1 cellular context compared by ENCODE assay signal in the genomic region with DNA sequence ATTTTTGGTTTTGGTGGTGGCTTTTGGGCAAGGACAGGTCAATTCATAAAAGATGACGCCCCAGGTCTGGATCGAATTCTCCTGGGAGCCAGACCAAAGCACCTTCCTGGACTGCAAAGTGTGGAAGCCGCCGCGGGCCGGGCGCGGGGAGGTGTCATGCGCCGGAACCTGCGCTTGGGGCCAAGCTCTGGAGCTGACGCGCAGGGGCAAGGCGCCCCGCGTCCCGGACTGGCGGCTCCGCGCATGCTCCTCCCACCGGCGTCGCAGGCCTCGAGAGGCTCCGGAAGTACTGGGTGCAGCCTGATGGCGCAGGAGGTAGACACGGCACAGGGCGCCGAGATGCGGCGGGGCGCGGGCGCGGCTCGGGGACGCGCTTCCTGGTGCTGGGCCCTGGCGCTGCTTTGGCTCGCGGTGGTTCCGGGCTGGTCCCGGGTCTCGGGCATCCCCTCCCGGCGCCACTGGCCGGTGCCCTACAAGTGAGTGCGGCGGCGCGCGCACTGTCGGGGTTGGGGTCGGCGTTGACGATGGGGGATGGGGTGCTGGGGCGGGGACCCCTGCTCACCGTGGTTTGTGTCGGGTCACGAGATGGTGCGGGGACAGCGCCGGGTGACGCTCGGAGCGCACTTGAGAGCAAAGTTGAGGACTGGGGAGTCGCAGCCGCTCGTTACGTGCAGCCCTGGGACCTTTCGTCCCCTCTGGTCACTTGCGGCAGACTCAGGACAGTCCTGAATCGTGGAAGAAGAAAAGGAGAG.
TF ChIP-seq lines count a peak whose summit lies in the region.

A gene (plus strand): TSS at position 286 of the 752 bp plus-strand sequence. CDS start 18 bp downstream, at position 304.

TF ChIP-seq in HepG2, 621 proteins besides CTCF, POLR2A, EP300 and RAD21 (continued from another document and continues in another):
- no peak; the same call in 1 of the 2 replicates for TF ChIP-seq GPN1 (CRISPR knock-in tag; IDR thresholded peaks at IDR 0.05; ENCODE audit: borderline replicate concordance)
- peak; percentile 92 for TF ChIP-seq ZFX (CRISPR knock-in tag; IDR thresholded peaks at IDR 0.05; ENCODE audit: low read depth)
- TF ChIP-seq ZMAT3 (CRISPR knock-in tag; conservative IDR thresholded peaks at IDR 0.05) = peak; percentile 75; the same call in 1 of the 2 replicates
- no peak for TF ChIP-seq NPAS2 (CRISPR knock-in tag; IDR thresholded peaks at IDR 0.05; ENCODE audit: borderline replicate concordance)
- TF ChIP-seq ZBTB21 (CRISPR knock-in tag; IDR thresholded peaks at IDR 0.05) = no peak
- TF ChIP-seq ZNF160 (CRISPR knock-in tag; IDR thresholded peaks at IDR 0.05) = peak; percentile 76; the same call in 1 of the 2 replicates
- TF ChIP-seq RFX5 (IDR thresholded peaks at IDR 0.05; ENCODE audit: low read depth, low read length) = no peak
- TF ChIP-seq, protein P1, sequence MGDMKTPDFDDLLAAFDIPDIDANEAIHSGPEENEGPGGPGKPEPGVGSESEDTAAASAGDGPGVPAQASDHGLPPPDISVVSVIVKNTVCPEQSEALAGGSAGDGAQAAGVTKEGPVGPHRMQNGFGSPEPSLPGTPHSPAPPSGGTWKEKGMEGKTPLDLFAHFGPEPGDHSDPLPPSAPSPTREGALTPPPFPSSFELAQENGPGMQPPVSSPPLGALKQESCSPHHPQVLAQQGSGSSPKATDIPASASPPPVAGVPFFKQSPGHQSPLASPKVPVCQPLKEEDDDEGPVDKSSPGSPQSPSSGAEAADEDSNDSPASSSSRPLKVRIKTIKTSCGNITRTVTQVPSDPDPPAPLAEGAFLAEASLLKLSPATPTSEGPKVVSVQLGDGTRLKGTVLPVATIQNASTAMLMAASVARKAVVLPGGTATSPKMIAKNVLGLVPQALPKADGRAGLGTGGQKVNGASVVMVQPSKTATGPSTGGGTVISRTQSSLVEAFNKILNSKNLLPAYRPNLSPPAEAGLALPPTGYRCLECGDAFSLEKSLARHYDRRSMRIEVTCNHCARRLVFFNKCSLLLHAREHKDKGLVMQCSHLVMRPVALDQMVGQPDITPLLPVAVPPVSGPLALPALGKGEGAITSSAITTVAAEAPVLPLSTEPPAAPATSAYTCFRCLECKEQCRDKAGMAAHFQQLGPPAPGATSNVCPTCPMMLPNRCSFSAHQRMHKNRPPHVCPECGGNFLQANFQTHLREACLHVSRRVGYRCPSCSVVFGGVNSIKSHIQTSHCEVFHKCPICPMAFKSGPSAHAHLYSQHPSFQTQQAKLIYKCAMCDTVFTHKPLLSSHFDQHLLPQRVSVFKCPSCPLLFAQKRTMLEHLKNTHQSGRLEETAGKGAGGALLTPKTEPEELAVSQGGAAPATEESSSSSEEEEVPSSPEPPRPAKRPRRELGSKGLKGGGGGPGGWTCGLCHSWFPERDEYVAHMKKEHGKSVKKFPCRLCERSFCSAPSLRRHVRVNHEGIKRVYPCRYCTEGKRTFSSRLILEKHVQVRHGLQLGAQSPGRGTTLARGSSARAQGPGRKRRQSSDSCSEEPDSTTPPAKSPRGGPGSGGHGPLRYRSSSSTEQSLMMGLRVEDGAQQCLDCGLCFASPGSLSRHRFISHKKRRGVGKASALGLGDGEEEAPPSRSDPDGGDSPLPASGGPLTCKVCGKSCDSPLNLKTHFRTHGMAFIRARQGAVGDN (CRISPR knock-in tag; IDR thresholded peaks at IDR 0.05) = peak; percentile 99
- TF ChIP-seq ZNF549 (CRISPR knock-in tag; IDR thresholded peaks at IDR 0.05) = peak; percentile 61; the same call in 1 of the 2 replicates
- no peak for TF ChIP-seq ZNF746 (CRISPR knock-in tag; IDR thresholded peaks at IDR 0.05)
- TF ChIP-seq PCBP1 (IDR thresholded peaks at IDR 0.05; ENCODE audit: borderline replicate concordance, low read depth, low read length) = no peak
- TF ChIP-seq ZSCAN12 (CRISPR knock-in tag; IDR thresholded peaks at IDR 0.05) = peak; percentile 95
- TF ChIP-seq ATF1 (CRISPR knock-in tag; IDR thresholded peaks at IDR 0.05) = peak; percentile 76
- TF ChIP-seq, protein P2, sequence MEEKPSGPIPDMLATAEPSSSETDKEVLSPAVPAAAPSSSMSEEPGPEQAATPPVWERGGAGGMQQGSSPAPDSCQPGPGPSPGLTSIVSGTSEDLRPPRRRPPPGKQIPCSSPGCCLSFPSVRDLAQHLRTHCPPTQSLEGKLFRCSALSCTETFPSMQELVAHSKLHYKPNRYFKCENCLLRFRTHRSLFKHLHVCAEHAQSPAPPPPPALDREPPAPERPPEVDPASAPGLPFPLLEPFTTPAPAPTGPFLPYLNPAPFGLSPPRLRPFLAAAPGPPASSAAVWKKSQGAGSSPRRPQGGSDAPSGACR (CRISPR knock-in tag; IDR thresholded peaks at IDR 0.05) = peak; percentile 63; the same call in 1 of the 2 replicates
- TF ChIP-seq ESRRA (CRISPR knock-in tag; IDR thresholded peaks at IDR 0.05; ENCODE audit: low read depth) = peak; percentile 72; the same call in 1 of the 2 replicates
- TF ChIP-seq FOXA1 (IDR thresholded peaks at IDR 0.05) = no peak
- TF ChIP-seq FOXA1 (CRISPR knock-in tag; IDR thresholded peaks at IDR 0.05) = 0 out of 2 replicates have a peak, but pooled peaks have one; percentile 36
- TF ChIP-seq NFKBIZ (CRISPR knock-in tag; IDR thresholded peaks at IDR 0.05) = no peak; the same call in 1 of the 2 replicates
- TF ChIP-seq ERF (CRISPR knock-in tag; IDR thresholded peaks at IDR 0.05) = peak; percentile 86
- no peak for TF ChIP-seq DNMT1 (CRISPR knock-in tag; IDR thresholded peaks at IDR 0.05)
- 0 out of 2 replicates have a peak, but pooled peaks have one; percentile 49 for TF ChIP-seq ZNF598 (CRISPR knock-in tag; IDR thresholded peaks at IDR 0.05; ENCODE audit: borderline replicate concordance)
- peak; percentile 89 for TF ChIP-seq NR2C2 (CRISPR knock-in tag; IDR thresholded peaks at IDR 0.05; ENCODE audit: borderline replicate concordance)
- TF ChIP-seq BCL6 (CRISPR knock-in tag; IDR thresholded peaks at IDR 0.05) = peak; percentile 68
- no peak for TF ChIP-seq SNAPC2 (CRISPR knock-in tag; IDR thresholded peaks at IDR 0.05)
- TF ChIP-seq ZFP36L1 (CRISPR knock-in tag; IDR thresholded peaks at IDR 0.05) = peak; percentile 93; the same call in 1 of the 2 replicates
- no peak for TF ChIP-seq ZBTB8A (CRISPR knock-in tag; IDR thresholded peaks at IDR 0.05; ENCODE audit: borderline replicate concordance, low read depth)
- TF ChIP-seq ZSCAN29 (CRISPR knock-in tag; conservative IDR thresholded peaks at IDR 0.05) = no peak
- peak; percentile 92 for TF ChIP-seq ATF7-NPFF (CRISPR knock-in tag; IDR thresholded peaks at IDR 0.05; ENCODE audit: low read depth)
- peak; percentile 84; the same call in 1 of the 2 replicates for TF ChIP-seq SPEN (CRISPR knock-in tag; IDR thresholded peaks at IDR 0.05; ENCODE audit: low read depth)
- TF ChIP-seq, protein P3, sequence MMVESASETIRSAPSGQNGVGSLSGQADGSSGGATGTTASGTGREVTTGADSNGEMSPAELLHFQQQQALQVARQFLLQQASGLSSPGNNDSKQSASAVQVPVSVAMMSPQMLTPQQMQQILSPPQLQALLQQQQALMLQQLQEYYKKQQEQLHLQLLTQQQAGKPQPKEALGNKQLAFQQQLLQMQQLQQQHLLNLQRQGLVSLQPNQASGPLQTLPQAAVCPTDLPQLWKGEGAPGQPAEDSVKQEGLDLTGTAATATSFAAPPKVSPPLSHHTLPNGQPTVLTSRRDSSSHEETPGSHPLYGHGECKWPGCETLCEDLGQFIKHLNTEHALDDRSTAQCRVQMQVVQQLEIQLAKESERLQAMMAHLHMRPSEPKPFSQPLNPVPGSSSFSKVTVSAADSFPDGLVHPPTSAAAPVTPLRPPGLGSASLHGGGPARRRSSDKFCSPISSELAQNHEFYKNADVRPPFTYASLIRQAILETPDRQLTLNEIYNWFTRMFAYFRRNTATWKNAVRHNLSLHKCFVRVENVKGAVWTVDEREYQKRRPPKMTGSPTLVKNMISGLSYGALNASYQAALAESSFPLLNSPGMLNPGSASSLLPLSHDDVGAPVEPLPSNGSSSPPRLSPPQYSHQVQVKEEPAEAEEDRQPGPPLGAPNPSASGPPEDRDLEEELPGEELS (CRISPR knock-in tag; IDR thresholded peaks at IDR 0.05) = peak; percentile 65
- no peak for TF ChIP-seq ATM (IDR thresholded peaks at IDR 0.05; ENCODE audit: borderline replicate concordance)
- TF ChIP-seq ZFY (CRISPR knock-in tag; IDR thresholded peaks at IDR 0.05) = peak; percentile 90
- TF ChIP-seq LCORL (IDR thresholded peaks at IDR 0.05) = no peak
- TF ChIP-seq LCORL (CRISPR knock-in tag; IDR thresholded peaks at IDR 0.05) = peak; percentile 76; the same call in 1 of the 2 replicates
- no peak for TF ChIP-seq ZNF124 (CRISPR knock-in tag; IDR thresholded peaks at IDR 0.05)
- TF ChIP-seq, protein P4, sequence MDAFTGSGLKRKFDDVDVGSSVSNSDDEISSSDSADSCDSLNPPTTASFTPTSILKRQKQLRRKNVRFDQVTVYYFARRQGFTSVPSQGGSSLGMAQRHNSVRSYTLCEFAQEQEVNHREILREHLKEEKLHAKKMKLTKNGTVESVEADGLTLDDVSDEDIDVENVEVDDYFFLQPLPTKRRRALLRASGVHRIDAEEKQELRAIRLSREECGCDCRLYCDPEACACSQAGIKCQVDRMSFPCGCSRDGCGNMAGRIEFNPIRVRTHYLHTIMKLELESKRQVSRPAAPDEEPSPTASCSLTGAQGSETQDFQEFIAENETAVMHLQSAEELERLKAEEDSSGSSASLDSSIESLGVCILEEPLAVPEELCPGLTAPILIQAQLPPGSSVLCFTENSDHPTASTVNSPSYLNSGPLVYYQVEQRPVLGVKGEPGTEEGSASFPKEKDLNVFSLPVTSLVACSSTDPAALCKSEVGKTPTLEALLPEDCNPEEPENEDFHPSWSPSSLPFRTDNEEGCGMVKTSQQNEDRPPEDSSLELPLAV (CRISPR knock-in tag; conservative IDR thresholded peaks at IDR 0.05; ENCODE audit: low read depth) = no peak
- TF ChIP-seq ARHGAP35 (CRISPR knock-in tag; IDR thresholded peaks at IDR 0.05; ENCODE audit: borderline replicate concordance) = no peak; the same call in 1 of the 2 replicates
- TF ChIP-seq, protein P5, sequence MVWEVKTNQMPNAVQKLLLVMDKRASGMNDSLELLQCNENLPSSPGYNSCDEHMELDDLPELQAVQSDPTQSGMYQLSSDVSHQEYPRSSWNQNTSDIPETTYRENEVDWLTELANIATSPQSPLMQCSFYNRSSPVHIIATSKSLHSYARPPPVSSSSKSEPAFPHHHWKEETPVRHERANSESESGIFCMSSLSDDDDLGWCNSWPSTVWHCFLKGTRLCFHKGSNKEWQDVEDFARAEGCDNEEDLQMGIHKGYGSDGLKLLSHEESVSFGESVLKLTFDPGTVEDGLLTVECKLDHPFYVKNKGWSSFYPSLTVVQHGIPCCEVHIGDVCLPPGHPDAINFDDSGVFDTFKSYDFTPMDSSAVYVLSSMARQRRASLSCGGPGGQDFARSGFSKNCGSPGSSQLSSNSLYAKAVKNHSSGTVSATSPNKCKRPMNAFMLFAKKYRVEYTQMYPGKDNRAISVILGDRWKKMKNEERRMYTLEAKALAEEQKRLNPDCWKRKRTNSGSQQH (CRISPR knock-in tag; IDR thresholded peaks at IDR 0.05; ENCODE audit: low read depth) = peak; percentile 82; the same call in 1 of the 2 replicates
- TF ChIP-seq PPARG (CRISPR knock-in tag; conservative IDR thresholded peaks at IDR 0.05) = no peak
- TF ChIP-seq SMC3 (IDR thresholded peaks at IDR 0.05; ENCODE audit: low read length) = no peak
- peak; percentile 46 for TF ChIP-seq KMT2A (CRISPR knock-in tag; IDR thresholded peaks at IDR 0.05)
- TF ChIP-seq, protein P6, sequence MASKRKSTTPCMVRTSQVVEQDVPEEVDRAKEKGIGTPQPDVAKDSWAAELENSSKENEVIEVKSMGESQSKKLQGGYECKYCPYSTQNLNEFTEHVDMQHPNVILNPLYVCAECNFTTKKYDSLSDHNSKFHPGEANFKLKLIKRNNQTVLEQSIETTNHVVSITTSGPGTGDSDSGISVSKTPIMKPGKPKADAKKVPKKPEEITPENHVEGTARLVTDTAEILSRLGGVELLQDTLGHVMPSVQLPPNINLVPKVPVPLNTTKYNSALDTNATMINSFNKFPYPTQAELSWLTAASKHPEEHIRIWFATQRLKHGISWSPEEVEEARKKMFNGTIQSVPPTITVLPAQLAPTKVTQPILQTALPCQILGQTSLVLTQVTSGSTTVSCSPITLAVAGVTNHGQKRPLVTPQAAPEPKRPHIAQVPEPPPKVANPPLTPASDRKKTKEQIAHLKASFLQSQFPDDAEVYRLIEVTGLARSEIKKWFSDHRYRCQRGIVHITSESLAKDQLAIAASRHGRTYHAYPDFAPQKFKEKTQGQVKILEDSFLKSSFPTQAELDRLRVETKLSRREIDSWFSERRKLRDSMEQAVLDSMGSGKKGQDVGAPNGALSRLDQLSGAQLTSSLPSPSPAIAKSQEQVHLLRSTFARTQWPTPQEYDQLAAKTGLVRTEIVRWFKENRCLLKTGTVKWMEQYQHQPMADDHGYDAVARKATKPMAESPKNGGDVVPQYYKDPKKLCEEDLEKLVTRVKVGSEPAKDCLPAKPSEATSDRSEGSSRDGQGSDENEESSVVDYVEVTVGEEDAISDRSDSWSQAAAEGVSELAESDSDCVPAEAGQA (IDR thresholded peaks at IDR 0.05; ENCODE audit: low read depth) = peak; percentile 78
- TF ChIP-seq, protein P6 (CRISPR knock-in tag; IDR thresholded peaks at IDR 0.05; ENCODE audit: borderline replicate concordance) = 0 out of 2 replicates have a peak, but pooled peaks have one; percentile 61
